In genomic region chr11:86162257-86162656, GRCh38 we compare ENCODE assay signal across 8 cellular contexts.
DNase-seq lines count a peak whose midpoint lies in the region; ATAC-seq and TF ChIP-seq lines count a peak whose summit lies in the region.

No MANE protein-coding gene starts in this region.

- intact Hi-C loops in thyroid gland (cut with DNase I), result no loop called here

- DNase-seq in Karpas-422 (peak; percentile 66), astrocyte of the cerebellum (ENCODE audit: low read depth) (peak; percentile 46), kidney tubule cell (ENCODE audit: low spot score) (peak; percentile 74), thyroid gland (peak; percentile 8), NCI-H510A treated with DMSO at 0.1 percent for 48 hours (lab: John Stamatoyannopoulos, UW) (no peak)
- DNase-seq in stimulated activated CD4-positive, alpha-beta T cell treated with anti-CD3 and anti-CD28 coated beads, Interleukin-1b, Interleukin-23, amount 100 ng/mL, for 48 hours, result no peak

- H3K4me3 ChIP-seq in Karpas-422 (ENCODE audit: low read length) (no peak overlapping the region), astrocyte of the cerebellum (ENCODE audit: low read depth, low read length) (no peak overlapping the region), thyroid gland (replicated peaks in 1 of 3) (no peak overlapping the region)

- no peak overlapping the region for H3K4me2 ChIP-seq in Karpas-422 (ENCODE audit: low read depth, low read length, poor library complexity, severe bottlenecking)

- H3K79me2 ChIP-seq in Karpas-422 (ENCODE audit: low read length), result no peaks in the 10 kb centered on the region

- peak overlapping the region; percentile 88 for H3K27ac ChIP-seq in Karpas-422 (ENCODE audit: low read length)
- no peak overlapping the region for H3K27ac ChIP-seq in thyroid gland

- in situ Hi-C loops in astrocyte of the cerebellum (cut with HindIII; ENCODE audit: low sequenced_read_pairs), result no loop called here

- peaks cover 66% of the 10 kb centered on the region for H3K4me1 ChIP-seq in Karpas-422 (ENCODE audit: low read length)
- H3K4me1 ChIP-seq in thyroid gland, result peaks cover 0 to 5% of the 10 kb centered on the region in 2 donors

- TF ChIP-seq POLR2A in thyroid gland (IDR thresholded peaks at IDR 0.05), result no peak

- ATAC-seq in HG03139 (IDR thresholded peaks at IDR 0.05; ENCODE audit: unreplicated experiment) (no peak), HG03095 (IDR thresholded peaks at IDR 0.05; ENCODE audit: unreplicated experiment) (no peak)

- H2AFZ ChIP-seq in Karpas-422 (ENCODE audit: low read length), result peak overlapping the region; percentile 55

- no peaks in the 10 kb centered on the region for H4K20me1 ChIP-seq in Karpas-422 (ENCODE audit: insufficient read depth, low read depth, low read length)

- H3K36me3 ChIP-seq in Karpas-422 (ENCODE audit: insufficient read depth, low read length) (peaks cover 4% of the 10 kb centered on the region; the same call in 1 of the 2 replicates), thyroid gland (no peaks in the 10 kb centered on the region)

- WGBS in thyroid gland, 2 donors, result 57 to 83% methylated on average over 1 of the region's 1 CpG

- 0 out of 2 replicates have a peak, but pooled peaks cover 2% of the 10 kb centered on the region for H3K9me3 ChIP-seq in Karpas-422 (ENCODE audit: low read length)
- H3K9me3 ChIP-seq in thyroid gland, result no peaks in the 10 kb centered on the region

- TF ChIP-seq CTCF in astrocyte of the cerebellum (IDR thresholded peaks at IDR 0.05; ENCODE audit: low read depth, low read length, missing control alignments), result no peak
- TF ChIP-seq CTCF in thyroid gland (IDR thresholded peaks at IDR 0.05), result no peak

- peak overlapping the region; percentile 2 for H3K9ac ChIP-seq in Karpas-422 (ENCODE audit: low read length)

- H3K9me2 ChIP-seq in Karpas-422 (replicated peaks; ENCODE audit: insufficient read depth, low read length), result no peaks in the 10 kb centered on the region

- H3K27me3 ChIP-seq in Karpas-422 (ENCODE audit: low read length) (no peaks in the 10 kb centered on the region), thyroid gland (no peaks in the 10 kb centered on the region)

Comparison
In these comparisons a context has a peak if more than half of its experiments do, and no peak if none do; other contexts are left out.
1. DNase-seq: peak in Karpas-422 (single experiment), astrocyte of the cerebellum (single experiment), kidney tubule cell (single experiment) and thyroid gland (2 of 2); none in NCI-H510A treated with DMSO at 0.1 percent for 48 hours (single experiment) and stimulated activated CD4-positive, alpha-beta T cell treated with anti-CD3 and anti-CD28 coated beads, Interleukin-1b, Interleukin-23, amount 100 ng/mL, for 48 hours (single experiment).